In genomic region chr10:91566142-91566541, GRCh38 we compare ENCODE assay signal across 20 cellular contexts.
DNase-seq lines count a peak whose midpoint lies in the region; ATAC-seq and TF ChIP-seq lines count a peak whose summit lies in the region.
"Had no signal": no experiment of that assay in that cellular context is flagged by ENCODE, and none has a peak within 500 bp of the region (broad histone marks: within the 10 kb centered on the region; RNA-seq: fewer than 3 reads in every experiment).

No MANE protein-coding gene starts in this region.

- H4K20me1 ChIP-seq in neural progenitor cell (ENCODE audit: low read depth): no peaks in the 10 kb centered on the region
- H4K20me1 ChIP-seq: BLaER1 treated with 17β-estradiol and CSF1 and Interleukin-3, amounts not matched to agents 10 nM and 100 nM had no signal

- no peaks in the 10 kb centered on the region for H3K27me3 Mint-ChIP-seq in neural progenitor cell (ENCODE audit: insufficient read depth, low read depth)
- peaks cover 21 to 24% of the 10 kb centered on the region in 2 donors for H3K27me3 Mint-ChIP-seq in stimulated activated naive B cell treated with anti-CD40 and anti-IgM and Interleukin-4, amounts not matched to agents 10 μg/mL and 1 μg/mL and 100 μg/mL, for 72 hours

- TF ChIP-seq CTCF in right atrium auricular region (IDR thresholded peaks at IDR 0.05) (no peak), neural progenitor cell (IDR thresholded peaks at IDR 0.05) (no peak), uterus (IDR thresholded peaks at IDR 0.05) (no peak)

- H3K9me3 ChIP-seq in right atrium auricular region (no peaks in the 10 kb centered on the region), neural progenitor cell (ENCODE audit: low read depth) (no peaks in the 10 kb centered on the region), uterus (no peaks in the 10 kb centered on the region)

- H3K27me3 ChIP-seq in right atrium auricular region (no peaks in the 10 kb centered on the region), neural progenitor cell (no peaks in the 10 kb centered on the region), uterus (no peaks in the 10 kb centered on the region)
- H3K27me3 ChIP-seq: BLaER1 treated with 17β-estradiol and CSF1 and Interleukin-3, amounts not matched to agents 10 nM and 100 nM had no signal

- no peak overlapping the region for H3K4me2 ChIP-seq in neural progenitor cell
- H3K4me2 ChIP-seq: GM23338 had no signal

- DNase-seq in right atrium auricular region (ENCODE audit: low spot score): no peak
- DNase-seq in Right ventricle myocardium superior: no peak
- no peak for DNase-seq in neural progenitor cell (ENCODE audit: low spot score)
- no peak for DNase-seq in stimulated activated naive B cell treated with anti-CD40 and anti-IgM and Interleukin-4, amounts not matched to agents 10 μg/mL and 1 μg/mL and 100 μg/mL, for 72 hours
- DNase-seq in activated CD4-positive, alpha-beta T cell treated with anti-CD3 and anti-CD28 coated beads, Interleukin-2, amount 50 U/mL, for 48 hours: no peak
- no peak for DNase-seq in uterus
- DNase-seq: CD4-positive, CD25-positive, alpha-beta regulatory T cell; CD8-positive, alpha-beta memory T cell; COR-L47; DMS 273 treated with DMSO at 0.1 percent for 48 hours; DMS53; DND-41; EL; HCEC 1CT; IMR-90 had no signal

- no peaks in the 10 kb centered on the region for H3K79me2 ChIP-seq in neural progenitor cell (ENCODE audit: low read depth)

- H3K4me3 ChIP-seq in right atrium auricular region (no peak overlapping the region), neural progenitor cell (no peak overlapping the region), uterus (no peak overlapping the region)
- H3K4me3 ChIP-seq: BLaER1 treated with 17β-estradiol and CSF1 and Interleukin-3, amounts not matched to agents 10 nM and 100 nM; GM23338 had no signal

- ATAC-seq in Right ventricle myocardium superior (ENCODE audit: poor library complexity) (no peak), HG03095 (IDR thresholded peaks at IDR 0.05; ENCODE audit: unreplicated experiment) (no peak)
- ATAC-seq in stimulated activated naive B cell treated with anti-CD40 and anti-IgM and Interleukin-4, amounts not matched to agents 10 μg/mL and 1 μg/mL and 100 μg/mL, for 72 hours (replicated peaks): peak; percentile 41 to 59
- ATAC-seq: GM23338 had no signal

- H3K36me3 ChIP-seq in right atrium auricular region (no peaks in the 10 kb centered on the region), neural progenitor cell (no peaks in the 10 kb centered on the region), uterus (no peaks in the 10 kb centered on the region)
- H3K36me3 ChIP-seq: BLaER1 treated with 17β-estradiol and CSF1 and Interleukin-3, amounts not matched to agents 10 nM and 100 nM had no signal

- intact Hi-C loops in Right ventricle myocardium superior (cut with DNase I) (no loop called here), uterus (cut with DNase I; ENCODE audit: low total_unique reads) (no loop called here)

- no peaks in the 10 kb centered on the region for H3K36me3 Mint-ChIP-seq in neural progenitor cell
- H3K36me3 Mint-ChIP-seq in stimulated activated naive B cell treated with anti-CD40 and anti-IgM and Interleukin-4, amounts not matched to agents 10 μg/mL and 1 μg/mL and 100 μg/mL, for 72 hours: peaks cover 0 to 2% of the 10 kb centered on the region in 2 donors
- H3K36me3 Mint-ChIP-seq: CD4-positive, CD25-positive, alpha-beta regulatory T cell; CD8-positive, alpha-beta memory T cell had no signal

- H3K4me1 ChIP-seq in right atrium auricular region: peaks cover 0 to 23% of the 10 kb centered on the region in 2 donors
- peaks cover 3% of the 10 kb centered on the region for H3K4me1 ChIP-seq in neural progenitor cell
- H3K4me1 ChIP-seq in uterus: no peaks in the 10 kb centered on the region

- peak overlapping the region; percentile 20 for H3K27ac Mint-ChIP-seq in neural progenitor cell
- no peak overlapping the region for H3K27ac Mint-ChIP-seq in stimulated activated naive B cell treated with anti-CD40 and anti-IgM and Interleukin-4, amounts not matched to agents 10 μg/mL and 1 μg/mL and 100 μg/mL, for 72 hours
- H3K27ac Mint-ChIP-seq: B cell; CD4-positive, CD25-positive, alpha-beta regulatory T cell; CD8-positive, alpha-beta memory T cell; GM23338 had no signal

- no peak for TF ChIP-seq POLR2A in uterus (IDR thresholded peaks at IDR 0.05)

- H2AFZ ChIP-seq in neural progenitor cell (replicated peaks): no peak overlapping the region
- H2AFZ ChIP-seq: GM23338 had no signal

- no peak overlapping the region for H3K4me3 Mint-ChIP-seq in neural progenitor cell
- H3K4me3 Mint-ChIP-seq in stimulated activated naive B cell treated with anti-CD40 and anti-IgM and Interleukin-4, amounts not matched to agents 10 μg/mL and 1 μg/mL and 100 μg/mL, for 72 hours: no peak overlapping the region
- H3K4me3 Mint-ChIP-seq: B cell; CD4-positive, CD25-positive, alpha-beta regulatory T cell; CD8-positive, alpha-beta memory T cell; GM23338 had no signal

- H3K9me3 Mint-ChIP-seq in neural progenitor cell: peaks cover 7% of the 10 kb centered on the region
- peaks cover 3 to 7% of the 10 kb centered on the region in 2 donors for H3K9me3 Mint-ChIP-seq in stimulated activated naive B cell treated with anti-CD40 and anti-IgM and Interleukin-4, amounts not matched to agents 10 μg/mL and 1 μg/mL and 100 μg/mL, for 72 hours
- H3K9me3 Mint-ChIP-seq: CD8-positive, alpha-beta memory T cell had no signal

- no peaks in the 10 kb centered on the region for H3F3A ChIP-seq in neural progenitor cell (ENCODE audit: low read depth)

- no peak overlapping the region for H3K9ac ChIP-seq in neural progenitor cell
- H3K9ac ChIP-seq: BLaER1 treated with 17β-estradiol and CSF1 and Interleukin-3, amounts not matched to agents 10 nM and 100 nM had no signal

- H3K27ac ChIP-seq in right atrium auricular region (peak overlapping the region; percentile 10 to 52), neural progenitor cell (no peak overlapping the region), uterus (no peak overlapping the region)
- H3K27ac ChIP-seq: BLaER1 treated with 17β-estradiol and CSF1 and Interleukin-3, amounts not matched to agents 10 nM and 100 nM; HL-60 had no signal

- peaks cover 3% of the 10 kb centered on the region for H3K4me1 Mint-ChIP-seq in neural progenitor cell
- peaks cover 12 to 14% of the 10 kb centered on the region in 2 donors for H3K4me1 Mint-ChIP-seq in stimulated activated naive B cell treated with anti-CD40 and anti-IgM and Interleukin-4, amounts not matched to agents 10 μg/mL and 1 μg/mL and 100 μg/mL, for 72 hours
- H3K4me1 Mint-ChIP-seq: B cell had no signal

Comparison
In these comparisons a context has a peak if more than half of its experiments do, and no peak if none do; other contexts are left out.
1. H3K27ac ChIP-seq: peak in right atrium auricular region (2 of 2); none in neural progenitor cell (single experiment) and uterus (0 of 2).
2. ATAC-seq: peak in stimulated activated naive B cell treated with anti-CD40 and anti-IgM and Interleukin-4, amounts not matched to agents 10 μg/mL and 1 μg/mL and 100 μg/mL, for 72 hours (2 of 2); none in Right ventricle myocardium superior (single experiment) and HG03095 (single experiment).